ENCODE assay signal across 9 cellular contexts in genomic region chr3:105619651-105620050, GRCh38.
"Had no signal": no experiment of that assay in that cellular context is flagged by ENCODE, and none has a peak within 500 bp of the region (broad histone marks: within the 10 kb centered on the region; RNA-seq: fewer than 3 reads in every experiment).

No MANE protein-coding gene starts in this region.

- H3K27ac Mint-ChIP-seq: HFFc6, IgD-negative memory B cell had no signal

- DNase-seq: GM23248, GOT3, H7, HFFc6 had no signal

- H3K27ac ChIP-seq: GM23248, HL-60 had no signal

- H3K36me3 ChIP-seq: HAP-1 had no signal

- H3K9ac ChIP-seq: GM23248 had no signal

- H3K4me3 Mint-ChIP-seq: HFFc6, IgD-negative memory B cell had no signal

- H3K9me3 Mint-ChIP-seq: HFFc6 had no signal

- H3K4me3 ChIP-seq: GM23248, HAP-1 had no signal

- H3K36me3 Mint-ChIP-seq: IgD-negative memory B cell had no signal

- H3K4me1 ChIP-seq: HAP-1 had no signal

- H3K9me3 ChIP-seq: HAP-1 had no signal

- ATAC-seq: HCT116, HepG2 had no signal
